In genomic region chr9:132161743-132162187, GRCh38 we compare ENCODE assay signal across 9 cellular contexts. TPM values are rescaled to one million over a fixed set of nuclear protein-coding genes. Genes with fewer than 3 reads are reported as not detected.
DNase-seq lines count a peak whose midpoint lies in the region; ATAC-seq, FAIRE-seq and TF ChIP-seq lines count a peak whose summit lies in the region.
"Had no signal": no experiment of that assay in that cellular context is flagged by ENCODE, and none has a peak within 500 bp of the region (broad histone marks: within the 10 kb centered on the region; RNA-seq: fewer than 3 reads in every experiment).

A gene with protein sequence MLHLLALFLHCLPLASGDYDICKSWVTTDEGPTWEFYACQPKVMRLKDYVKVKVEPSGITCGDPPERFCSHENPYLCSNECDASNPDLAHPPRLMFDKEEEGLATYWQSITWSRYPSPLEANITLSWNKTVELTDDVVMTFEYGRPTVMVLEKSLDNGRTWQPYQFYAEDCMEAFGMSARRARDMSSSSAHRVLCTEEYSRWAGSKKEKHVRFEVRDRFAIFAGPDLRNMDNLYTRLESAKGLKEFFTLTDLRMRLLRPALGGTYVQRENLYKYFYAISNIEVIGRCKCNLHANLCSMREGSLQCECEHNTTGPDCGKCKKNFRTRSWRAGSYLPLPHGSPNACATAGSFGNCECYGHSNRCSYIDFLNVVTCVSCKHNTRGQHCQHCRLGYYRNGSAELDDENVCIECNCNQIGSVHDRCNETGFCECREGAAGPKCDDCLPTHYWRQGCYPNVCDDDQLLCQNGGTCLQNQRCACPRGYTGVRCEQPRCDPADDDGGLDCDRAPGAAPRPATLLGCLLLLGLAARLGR (plus strand): TSS chr9:132162058. CDS start chr9:132166832, 4,774 bp downstream.

- intact Hi-C loops in Right ventricle myocardium inferior (cut with DNase I) = no loop called here
- intact Hi-C loops in mucosa of descending colon (cut with DNase I, micrococcal nuclease) = no loop called here
- intact Hi-C loops in uterus (cut with DNase I; ENCODE audit: low total_unique reads) = no loop called here

- ATAC-seq in Right ventricle myocardium inferior (no peak), mucosa of descending colon (no peak)

- DNase-seq in cardiac muscle cell (ENCODE audit: low read depth in 1 of 2, low spot score in 1 of 2) (no peak), Right ventricle myocardium inferior (ENCODE audit: missing footprints) (no peak), bronchial epithelial cell (ENCODE audit: low read depth) (no peak), mucosa of descending colon (no peak), uterus (no peak), HT-29 (ENCODE audit: low spot score) (no peak), NCI-H748 treated with DMSO at 0.1 percent for 48 hours (lab: John Stamatoyannopoulos, UW) (no peak), NCI-H1694 treated with DMSO at 0.1 percent for 48 hours (lab: John Stamatoyannopoulos, UW) (no peak)
- DNase-seq: KG1 had no signal

- H3K9me3 ChIP-seq in cardiac muscle cell (ENCODE audit: low read depth) = no peaks in the 10 kb centered on the region
- no peaks in the 10 kb centered on the region for H3K9me3 ChIP-seq in mucosa of descending colon
- no peaks in the 10 kb centered on the region for H3K9me3 ChIP-seq in uterus

- H3K27me3 ChIP-seq in cardiac muscle cell (peaks cover 100% of the 10 kb centered on the region), bronchial epithelial cell (ENCODE audit: control insufficient read depth, insufficient read depth, low read length) (peaks cover 41% of the 10 kb centered on the region), uterus (peaks cover 30 to 51% of the 10 kb centered on the region in 2 donors)

- H3K4me1 ChIP-seq in cardiac muscle cell (ENCODE audit: low read depth) (peaks cover 2% of the 10 kb centered on the region), mucosa of descending colon (ENCODE audit: low read depth) (peaks cover 16% of the 10 kb centered on the region), uterus (peaks cover 0 to 16% of the 10 kb centered on the region in 2 donors)

- TF ChIP-seq CTCF in cardiac muscle cell (IDR thresholded peaks at IDR 0.05; ENCODE audit: low read depth, low read length) (no peak), bronchial epithelial cell (IDR thresholded peaks at IDR 0.05; ENCODE audit: insufficient read depth, low read length, severe bottlenecking) (no peak), mucosa of descending colon (IDR thresholded peaks at IDR 0.05) (no peak), uterus (IDR thresholded peaks at IDR 0.05) (no peak)

- no peaks in the 10 kb centered on the region for H3K36me3 ChIP-seq in cardiac muscle cell
- H3K36me3 ChIP-seq in bronchial epithelial cell (ENCODE audit: control insufficient read depth, insufficient read depth, low read length) = no peaks in the 10 kb centered on the region
- no peaks in the 10 kb centered on the region for H3K36me3 ChIP-seq in mucosa of descending colon (ENCODE audit: low read depth)
- no peaks in the 10 kb centered on the region for H3K36me3 ChIP-seq in uterus

- H3K27ac ChIP-seq in cardiac muscle cell (no peak within 1 kb of the TSS), uterus (no peak within 1 kb of the TSS)

- no peak for FAIRE-seq in bronchial epithelial cell (lab: Jason Lieb, UNC)

- H3K4me3 ChIP-seq in cardiac muscle cell = peak within 1 kb of the TSS; percentile 38
- H3K4me3 ChIP-seq in bronchial epithelial cell (ENCODE audit: low read depth, low read length) = peak within 1 kb of the TSS; percentile 37
- H3K4me3 ChIP-seq in mucosa of descending colon = peak within 1 kb of the TSS; percentile 9
- peak within 1 kb of the TSS; percentile 35 to 46 for H3K4me3 ChIP-seq in uterus

- no peak for TF ChIP-seq POLR2A in uterus (IDR thresholded peaks at IDR 0.05)

RNA-seq across cellular contexts. Expression of the gene that starts here (rescaled TPM):
- 3.1 and 3.5 TPM in 2 replicates for total RNA-seq in cardiac muscle cell
- polyA plus RNA-seq in cardiac muscle cell = 1.7 and 2.5 TPM in 2 replicates
- total RNA-seq in Right ventricle myocardium inferior = 1.4 TPM
- under 0.01 TPM in 1 of 2 replicates, not detected in the other for total RNA-seq in bronchial epithelial cell
- under 1 TPM; 0.41 to 0.73 (median 0.43) TPM for total RNA-seq in mucosa of descending colon
- 1 to 10 TPM in 2 of 4 donors, not detected in 2; 1.4 to 4.4 TPM for total RNA-seq in uterus
- not detected in 2 replicates for total RNA-seq in HT-29 (2014; rRNA removed; shearing (Covaris generic))
